15 cellular contexts compared by ENCODE assay signal in genomic region chr1:23594927-23595353, GRCh38. TPM values are rescaled to one million over a fixed set of nuclear protein-coding genes. Genes with fewer than 3 reads are reported as not detected.
DNase-seq lines count a peak whose midpoint lies in the region; ATAC-seq, FAIRE-seq and TF ChIP-seq lines count a peak whose summit lies in the region.
"Had no signal": no experiment of that assay in that cellular context is flagged by ENCODE, and none has a peak within 500 bp of the region (broad histone marks: within the 10 kb centered on the region; RNA-seq: fewer than 3 reads in every experiment).

No MANE protein-coding gene starts in this region.

- H3K36me3 ChIP-seq in BE2C (no peaks in the 10 kb centered on the region), OCI-LY7 (ENCODE audit: insufficient read depth, low read length) (no peaks in the 10 kb centered on the region), H1 (ENCODE audit: control insufficient read depth in 2 of 4, insufficient read depth in 4 of 4, low read length in 3 of 4) (no peaks in the 10 kb centered on the region)
- H3K36me3 ChIP-seq: adrenal gland, right atrium auricular region had no signal

- peak overlapping the region; percentile 2 for H3K4ac ChIP-seq in H1 (replicated peaks; ENCODE audit: insufficient read length, low read depth, low read length)

- WGBS in H1 (ENCODE audit: extremely low coverage in 1 of 2, insufficient coverage in 1 of 2, insufficient read length in 1 of 2, insufficient replicate concordance in 2 of 2, low coverage in 1 of 2, low lambda C conversion rate in 2 of 2, missing lambda C conversion rate in 1 of 2), 2 experiments: 87% methylated on average over 7 of the region's 7 CpGs; no CpG with 5 or more reads in 1 of the 2 experiments

- CTCF ChIA-PET in OCI-LY7 (lab: Charles Lee; ENCODE audit: unreplicated experiment): interaction anchor here (0.6 to 1.2 kb wide), 4 partner anchors 20 to 200 kb away, joined by 3 to 9 read pairs (median 4); no protein-coding TSS in a partner anchor
- CTCF ChIA-PET in H1 (lab: Charles Lee; ENCODE audit: partially characterized antibody): interaction anchor here (1.3 to 1.4 kb wide), 3 partner anchors 20 to 25 kb away, joined by 3 to 5 read pairs (median 3); no protein-coding TSS in a partner anchor

- H2BK12ac ChIP-seq in H1 (ENCODE audit: low read depth, low read length): peak overlapping the region; percentile 84

- no TSS peak for BruUV-seq in OCI-LY7 (replicated peaks; lab: Mats Ljungman, UMichigan)

- H3K18ac ChIP-seq in H1 (ENCODE audit: extremely low read depth, low read length): peak overlapping the region; percentile 68; the same call in 1 of the 2 replicates

- H3K27me3 ChIP-seq in BE2C (no peaks in the 10 kb centered on the region), H1 (replicated peaks in 1 of 4; ENCODE audit: control insufficient read depth in 3 of 4, extremely low read depth in 1 of 4, insufficient read depth in 3 of 4, low read length in 3 of 4) (no peaks in the 10 kb centered on the region; a peak in 1 of 7 replicates)
- H3K27me3 ChIP-seq: adrenal gland, right atrium auricular region had no signal

- H3K23me2 ChIP-seq in H1 (ENCODE audit: low read depth, low read length): no peaks in the 10 kb centered on the region

- no peak overlapping the region for H3K9ac ChIP-seq in H1 (replicated peaks in 1 of 4; ENCODE audit: extremely low read depth in 1 of 4, low read depth in 3 of 4, low read length in 3 of 4)

- H3K79me2 ChIP-seq in OCI-LY7 (ENCODE audit: insufficient read depth, low read depth, low read length): peaks cover 7% of the 10 kb centered on the region; the same call in 1 of the 2 replicates
- H3K79me2 ChIP-seq in H1 (ENCODE audit: control insufficient read depth in 1 of 2, insufficient read depth in 2 of 2, low read length in 2 of 2): no peaks in the 10 kb centered on the region

- no peak overlapping the region for H3K4me3 ChIP-seq in BE2C (ENCODE audit: low read depth, low read length)
- peak overlapping the region; percentile 60 for H3K4me3 ChIP-seq in OCI-LY7 (ENCODE audit: low read depth, low read length, poor library complexity, severe bottlenecking)
- no peak overlapping the region for H3K4me3 ChIP-seq in H1 (ENCODE audit: extremely low read depth in 1 of 4, insufficient read depth in 2 of 4, low read depth in 3 of 4, low read length in 4 of 4)
- H3K4me3 ChIP-seq: adrenal gland, lung, right atrium auricular region had no signal

- peak overlapping the region; percentile 15 for H2BK20ac ChIP-seq in H1 (ENCODE audit: low read length)

- H2BK120ac ChIP-seq in H1 (replicated peaks; ENCODE audit: low read depth, low read length): no peak overlapping the region

- TF ChIP-seq CTCF in BE2C (IDR thresholded peaks at IDR 0.05; ENCODE audit: low read depth, low read length) (no peak), OCI-LY7 (conservative IDR thresholded peaks at IDR 0.05; ENCODE audit: low read length) (no peak), H1 (IDR thresholded peaks at IDR 0.05; ENCODE audit: control extremely low read depth in 1 of 3, insufficient read depth in 1 of 3, low read depth in 1 of 3, low read length in 3 of 3) (no peak)

- peak overlapping the region; percentile 93; the same call in 1 of the 2 replicates for H2BK5ac ChIP-seq in H1 (ENCODE audit: low read depth, low read length)

- H3K27ac ChIP-seq in OCI-LY7 (ENCODE audit: low read depth, low read length, poor library complexity, severe bottlenecking) (peak overlapping the region; percentile 94), H1 (ENCODE audit: low read depth, low read length) (no peak overlapping the region)
- H3K27ac ChIP-seq: adrenal gland, right atrium auricular region had no signal

- no peaks in the 10 kb centered on the region for H3K79me1 ChIP-seq in H1 (ENCODE audit: low read depth, low read length)

- no peak overlapping the region for H3K56ac ChIP-seq in H1 (replicated peaks; ENCODE audit: insufficient read length, low read depth, low read length)

- FAIRE-seq in GM18507 (lab: Jason Lieb, UNC) (peak; percentile 71), H1 (lab: Jason Lieb, UNC) (no peak)

- peak overlapping the region; percentile 43 for H2AK5ac ChIP-seq in H1 (ENCODE audit: low read depth, low read length)

- ATAC-seq in HG02852 (IDR thresholded peaks at IDR 0.05; ENCODE audit: unreplicated experiment): no peak
- no peak for ATAC-seq in HG03196 (IDR thresholded peaks at IDR 0.05; ENCODE audit: unreplicated experiment)
- no peak for ATAC-seq in GM19397 (IDR thresholded peaks at IDR 0.05; ENCODE audit: unreplicated experiment)

- H4K20me1 ChIP-seq in OCI-LY7 (ENCODE audit: insufficient read depth, low read length): no peaks in the 10 kb centered on the region
- H4K20me1 ChIP-seq in H1 (replicated peaks in 1 of 2; ENCODE audit: control insufficient read depth in 1 of 2, insufficient read depth in 2 of 2, low read length in 2 of 2): no peaks in the 10 kb centered on the region

- TF ChIP-seq POLR2A in H1 (IDR thresholded peaks at IDR 0.05; ENCODE audit: control extremely low read depth in 1 of 2, low read depth in 2 of 2, low read length in 2 of 2): no peak

- H3K9me3 ChIP-seq in BE2C (no peaks in the 10 kb centered on the region), OCI-LY7 (ENCODE audit: low read length) (no peaks in the 10 kb centered on the region), H1 (ENCODE audit: insufficient read depth in 2 of 2, low read depth in 1 of 2, low read length in 1 of 2) (no peaks in the 10 kb centered on the region)
- H3K9me3 ChIP-seq: adrenal gland, right atrium auricular region had no signal

- peaks cover 31% of the 10 kb centered on the region for H3K4me1 ChIP-seq in BE2C
- H3K4me1 ChIP-seq in OCI-LY7 (ENCODE audit: insufficient read depth, low read length, poor library complexity, severe bottlenecking): peaks cover 100% of the 10 kb centered on the region
- H3K4me1 ChIP-seq in H1 (replicated peaks in 1 of 4; ENCODE audit: control insufficient read depth in 3 of 4, insufficient read depth in 4 of 4, low read length in 3 of 4): peaks cover 17 to 40% (median 18%) of the 10 kb centered on the region in 4 experiments
- H3K4me1 ChIP-seq: adrenal gland had no signal

- H2AFZ ChIP-seq in OCI-LY7 (ENCODE audit: low read length): no peak overlapping the region
- H2AFZ ChIP-seq in H1 (ENCODE audit: low read length): no peak overlapping the region

- no peak overlapping the region for H3K23ac ChIP-seq in H1 (ENCODE audit: insufficient read length)

- H3K9me2 ChIP-seq in OCI-LY7 (ENCODE audit: insufficient read depth, low read length): no peaks in the 10 kb centered on the region

- H2BK15ac ChIP-seq in H1 (ENCODE audit: low read length): peak overlapping the region; percentile 95; the same call in 1 of the 2 replicates

- no peak overlapping the region for H3K14ac ChIP-seq in H1 (ENCODE audit: insufficient read length)

- no peak overlapping the region for H4K8ac ChIP-seq in H1 (ENCODE audit: extremely low read depth, insufficient read depth, low read length)

- no peak for TF ChIP-seq EP300 in H1 (IDR thresholded peaks at IDR 0.05; ENCODE audit: borderline replicate concordance in 1 of 2, low read depth in 2 of 2, low read length in 2 of 2)

- DNase-seq in BE2C (peak; percentile 59), GM18507 (ENCODE audit: extremely low spot score, insufficient read length, low read depth) (no peak), OCI-LY7 (ENCODE audit: low spot score) (peak; percentile 94), H1 (ENCODE audit: low read depth in 1 of 2, low spot score in 2 of 2) (no peak), medulla oblongata (ENCODE audit: extremely low spot score) (no peak)
- DNase-seq: adrenal gland; effector memory CD4-positive, alpha-beta T cell; H7; head of caudate nucleus; NCI-H1417 treated with DMSO at 0.1 percent for 48 hours had no signal

- no peak for TF ChIP-seq RAD21 in H1 (IDR thresholded peaks at IDR 0.05 in 1 of 2, conservative IDR thresholded peaks at IDR 0.05 in 1 of 2; ENCODE audit: low read depth in 2 of 2, low read length in 2 of 2)

- no peak overlapping the region for H4K5ac ChIP-seq in H1 (ENCODE audit: insufficient read length, low read depth, low read length)

- intact Hi-C loops in OCI-LY7 (cut with micrococcal nuclease; ENCODE audit: unreplicated experiment): no loop called here

- H4K91ac ChIP-seq in H1 (replicated peaks; ENCODE audit: insufficient read length, low read length): peak overlapping the region; percentile 38

- H3K4me2 ChIP-seq in OCI-LY7 (ENCODE audit: low read length) (peak overlapping the region; percentile 88), H1 (ENCODE audit: insufficient read depth in 1 of 2, low read depth in 2 of 2, low read length in 2 of 2) (no peak overlapping the region)

- POLR2A ChIA-PET in OCI-LY7 (lab: Charles Lee) (interaction anchor here (0.6 to 13.7 kb wide), 10 partner anchors 12 to 276 kb away, joined by 3 to 261 read pairs (median 16); partner anchors contain the start of gene ID3), H1 (lab: Charles Lee; ENCODE audit: partially characterized antibody) (interaction anchor here (0.7 to 26.0 kb wide), 4 partner anchors 9 to 33 kb away, joined by 3 to 547 read pairs (median 6); partner anchors contain the start of gene ID3)

TF ChIP-seq in H1, 55 proteins besides CTCF, POLR2A, EP300 and RAD21:
- TF ChIP-seq JUND (IDR thresholded peaks at IDR 0.05; ENCODE audit: low read length): no peak
- no peak for TF ChIP-seq RNF2 (IDR thresholded peaks at IDR 0.05; ENCODE audit: borderline replicate concordance, low read depth, low read length, missing control alignments, poor library complexity, severe bottlenecking)
- TF ChIP-seq SP4 (IDR thresholded peaks at IDR 0.05; ENCODE audit: low read length): no peak
- TF ChIP-seq ASH2L (IDR thresholded peaks at IDR 0.05; ENCODE audit: low read length): no peak
- no peak for TF ChIP-seq CBX8 (IDR thresholded peaks at IDR 0.05; ENCODE audit: borderline replicate concordance, low read depth, low read length)
- no peak for TF ChIP-seq SIRT6 (IDR thresholded peaks at IDR 0.05; ENCODE audit: low read length)
- TF ChIP-seq ZNF274 (IDR thresholded peaks at IDR 0.05; ENCODE audit: borderline replicate concordance, extremely low read depth, low read length): no peak
- no peak for TF ChIP-seq MAFK (IDR thresholded peaks at IDR 0.05; ENCODE audit: low read depth, low read length)

RNA-seq across cellular contexts. Expression of gene ID3, which starts 35.6 kb away (rescaled TPM):
- 63.3 TPM for polyA plus RNA-seq in BE2C (2012; ENCODE audit: insufficient read depth, insufficient read length, low read depth)
- 1,286 and 1,658 TPM in 2 replicates for total RNA-seq in OCI-LY7 (2014; rRNA removed; shearing (Covaris generic))
- 621 and 629 TPM in 2 replicates for total RNA-seq in OCI-LY7 (2022)
- 240 and 252 TPM in 2 replicates for total RNA-seq in H1 (2021; fragmentation: NEBNext Ultra II Directional; extraction: Animal tissue kit (Norgen Biotek cat#: 25700))
- 304 and 490 TPM in 2 replicates for polyA plus RNA-seq in H1 (2011; rRNA removed)
- polyA plus RNA-seq in H1 (2011; cell fraction: cytosol; rRNA removed): 310 TPM
- polyA plus RNA-seq in H1 (2011; cell fraction: nucleus; rRNA removed): 192 TPM
- polyA plus RNA-seq in H1 (2012, experiment 1 of 2): 135 to 194 TPM (median 157 TPM) in 4 replicates
- polyA plus RNA-seq in H1 (2012, experiment 2 of 2): 300 TPM
- polyA plus RNA-seq in H1 (2013, experiment 1 of 2): 260 TPM
- 250 TPM for polyA plus RNA-seq in H1 (2013, experiment 2 of 2)
- polyA minus RNA-seq in H1 (2011; rRNA and poly(A)+ RNA removed): 30.4 and 61.8 TPM in 2 replicates
- 97.4 TPM for polyA minus RNA-seq in H1 (2011; cell fraction: cytosol; rRNA and poly(A)+ RNA removed)
- polyA minus RNA-seq in H1 (2011; cell fraction: nucleus; rRNA and poly(A)+ RNA removed): 104 TPM

Comparison
In these comparisons a context has a peak if more than half of its experiments do, and no peak if none do; other contexts are left out.
1. DNase-seq: peak in BE2C (single experiment) and OCI-LY7 (single experiment); none in GM18507 (single experiment), H1 (0 of 2) and medulla oblongata (single experiment).